8 cellular contexts compared by ENCODE assay signal in genomic region chr1:39105841-39106765, GRCh38.
A peak's percentile ranks its signal among the peaks of the same experiment; 100 is the strongest.
DNase-seq lines count a peak whose midpoint lies in the region; ATAC-seq and TF ChIP-seq lines count a peak whose summit lies in the region.

No MANE protein-coding gene starts in this region.

- H3K4me2 ChIP-seq in HCT116 (ENCODE audit: low read length) (peak overlapping the region; percentile 87), OCI-LY1 (ENCODE audit: low read length) (peak overlapping the region; percentile 74)

- TF ChIP-seq CTCF in HCT116 (IDR thresholded peaks at IDR 0.05 in 2 of 3, conservative IDR thresholded peaks at IDR 0.05 in 1 of 3; ENCODE audit: borderline replicate concordance in 1 of 3, insufficient read depth in 1 of 3, low read depth in 2 of 3, low read length in 2 of 3), result no peak
- no peak for TF ChIP-seq CTCF in OCI-LY1 (IDR thresholded peaks at IDR 0.05; ENCODE audit: low read length)
- no peak for TF ChIP-seq CTCF in prostate gland (IDR thresholded peaks at IDR 0.05)

- H3K27ac ChIP-seq in HCT116 (ENCODE audit: low read depth, low read length), result peak overlapping the region; percentile 84
- no peak overlapping the region for H3K27ac ChIP-seq in OCI-LY1 (ENCODE audit: low read depth, low read length, poor library complexity, severe bottlenecking)
- H3K27ac ChIP-seq in prostate gland, result peak overlapping the region; percentile 90 to 96

- H3K4me1 ChIP-seq in HCT116 (ENCODE audit: control insufficient read depth in 1 of 2, insufficient read depth in 2 of 2, low read length in 2 of 2), result peaks cover 38 to 61% of the 10 kb centered on the region in 2 experiments
- H3K4me1 ChIP-seq in OCI-LY1 (ENCODE audit: insufficient read depth, low read length, severe bottlenecking), result peaks cover 9% of the 10 kb centered on the region
- peaks cover 29% of the 10 kb centered on the region for H3K4me1 ChIP-seq in prostate gland (replicated peaks)

- H3K79me2 ChIP-seq in HCT116 (ENCODE audit: insufficient read depth, low read length) (peaks cover 46% of the 10 kb centered on the region), OCI-LY1 (ENCODE audit: insufficient read depth, low read length) (no peaks in the 10 kb centered on the region)

- no TSS peak for BruUV-seq in HCT116 (replicated peaks; lab: Mats Ljungman, UMichigan)

- ATAC-seq in HCT116, result peak; percentile 33
- peak; percentile 9 to 48 for ATAC-seq in activated naive CD4-positive, alpha-beta T cell treated with anti-CD3 and anti-CD28 coated beads, Interleukin-2, amount 50 U/mL, for 72 hours
- peak; percentile 38 to 63 for ATAC-seq in left cardiac atrium

- H3K9ac ChIP-seq in HCT116 (ENCODE audit: low read length) (peak overlapping the region; percentile 80), OCI-LY1 (ENCODE audit: low read length) (peak overlapping the region; percentile 5; the same call in 1 of the 2 replicates)

- POLR2A ChIA-PET in HCT116 (lab: Charles Lee), result interaction anchor here (0.6 kb wide), 1 partner anchor 89 kb away, joined by 4 read pairs; no protein-coding TSS in a partner anchor

- H3K9me3 ChIP-seq in HCT116 (ENCODE audit: control insufficient read depth in 1 of 2, insufficient read depth in 1 of 2, low read depth in 1 of 2, low read length in 2 of 2), result no peaks in the 10 kb centered on the region
- no peaks in the 10 kb centered on the region for H3K9me3 ChIP-seq in OCI-LY1 (ENCODE audit: low read length)
- no peaks in the 10 kb centered on the region for H3K9me3 ChIP-seq in prostate gland

- TF ChIP-seq RAD21 in HCT116 (IDR thresholded peaks at IDR 0.05; ENCODE audit: low read depth), result no peak

- intact Hi-C loops in HCT116 (cut with micrococcal nuclease), result no loop called here
- intact Hi-C loops in left cardiac atrium (cut with DNase I), result loop anchor here (2.0 to 10.0 kb wide), 2 partner anchors 85 to 149 kb away; no protein-coding TSS in a partner anchor
- intact Hi-C loops in prostate gland (cut with DNase I), result loop anchor here (10.0 kb wide), 1 partner anchor 279 kb away; no protein-coding TSS in a partner anchor

- H3K36me3 Mint-ChIP-seq in activated naive CD4-positive, alpha-beta T cell treated with anti-CD3 and anti-CD28 coated beads, Interleukin-2, amount 50 U/mL, for 72 hours, result no peaks in the 10 kb centered on the region

- H3F3A ChIP-seq in OCI-LY1 (ENCODE audit: insufficient read depth, low read length), result 0 out of 2 replicates have a peak, but pooled peaks cover 5% of the 10 kb centered on the region

- peak; percentile 66 for DNase-seq in ELR (ENCODE audit: low read depth)
- DNase-seq in HCT116 (ENCODE audit: low read depth, low spot score), result no peak
- peak in 1 of 2 donors; percentile 25 for DNase-seq in activated naive CD4-positive, alpha-beta T cell treated with anti-CD3 and anti-CD28 coated beads, Interleukin-2, amount 50 U/mL, for 72 hours (ENCODE audit: low spot score in 2 of 2)
- peak; percentile 67 for DNase-seq in left cardiac atrium
- DNase-seq in prostate gland (ENCODE audit: low spot score), result peak; percentile 35
- DNase-seq in NK-92 (lab: John Stamatoyannopoulos, UW; ENCODE audit: unreplicated experiment), result no peak
- no peak for DNase-seq in DMS79 treated with DMSO at 0.1 percent for 48 hours (lab: John Stamatoyannopoulos, UW)

- WGBS in prostate gland, result 1% methylated on average over 39 of the region's 39 CpGs

- H3K36me3 ChIP-seq in HCT116 (ENCODE audit: control insufficient read depth in 1 of 2, insufficient read depth in 2 of 2, low read length in 2 of 2) (no peaks in the 10 kb centered on the region), OCI-LY1 (ENCODE audit: insufficient read depth, low read length) (no peaks in the 10 kb centered on the region), prostate gland (no peaks in the 10 kb centered on the region)

- no peak for TF ChIP-seq POLR2A in HCT116 (IDR thresholded peaks at IDR 0.05; ENCODE audit: borderline replicate concordance, extremely low read depth, insufficient read depth, insufficient read length)
- peak; percentile 16 for TF ChIP-seq POLR2A in prostate gland (IDR thresholded peaks at IDR 0.05)

- no peaks in the 10 kb centered on the region for H3K9me2 ChIP-seq in HCT116 (ENCODE audit: insufficient read depth)
- H3K9me2 ChIP-seq in OCI-LY1 (ENCODE audit: low read depth, low read length), result no peaks in the 10 kb centered on the region

- H2AFZ ChIP-seq in HCT116 (ENCODE audit: low read depth, low read length, poor library complexity, severe bottlenecking) (no peak overlapping the region), OCI-LY1 (ENCODE audit: low read length) (no peak overlapping the region)

- H3K27ac Mint-ChIP-seq in activated naive CD4-positive, alpha-beta T cell treated with anti-CD3 and anti-CD28 coated beads, Interleukin-2, amount 50 U/mL, for 72 hours, result peak overlapping the region; percentile 17 to 84

- H4K20me1 ChIP-seq in HCT116 (ENCODE audit: insufficient read depth) (0 out of 2 replicates have a peak, but pooled peaks cover 6% of the 10 kb centered on the region), OCI-LY1 (ENCODE audit: insufficient read depth, low read length) (no peaks in the 10 kb centered on the region)

- no peaks in the 10 kb centered on the region for H3K27me3 ChIP-seq in HCT116 (ENCODE audit: insufficient read depth, low read length)
- H3K27me3 ChIP-seq in OCI-LY1 (ENCODE audit: insufficient read depth, low read length), result peaks cover 6% of the 10 kb centered on the region; the same call in 1 of the 2 replicates
- H3K27me3 ChIP-seq in prostate gland (replicated peaks; ENCODE audit: insufficient read depth), result no peaks in the 10 kb centered on the region

- CTCF ChIA-PET in HCT116 (lab: Charles Lee), result interaction anchor here (1.8 kb wide), 3 partner anchors 8 to 152 kb away, joined by 5 to 9 read pairs (median 6); no protein-coding TSS in a partner anchor

- H3K4me3 ChIP-seq in HCT116 (replicated peaks in 1 of 2; ENCODE audit: low read depth in 1 of 2, low read length in 2 of 2) (peak overlapping the region; percentile 72 to 78), OCI-LY1 (ENCODE audit: low read depth, low read length, poor library complexity, severe bottlenecking) (peak overlapping the region; percentile 58), prostate gland (peak overlapping the region; percentile 82 to 90)

- RAD21 ChIA-PET in HCT116 (lab: Charles Lee; ENCODE audit: low non-redundant PET in 1 of 2, low total read pairs in 2 of 2, uncharacterized antibody in 2 of 2, unreplicated experiment in 2 of 2), result interaction anchor here (0.6 to 1.4 kb wide), 3 partner anchors 85 to 152 kb away, joined by 3 read pairs; no protein-coding TSS in a partner anchor

- H3K9me3 Mint-ChIP-seq in activated naive CD4-positive, alpha-beta T cell treated with anti-CD3 and anti-CD28 coated beads, Interleukin-2, amount 50 U/mL, for 72 hours, result no peaks in the 10 kb centered on the region

TF ChIP-seq in HCT116, 20 proteins besides CTCF, POLR2A, EP300 and RAD21:
- TF ChIP-seq TCF7L2 (IDR thresholded peaks at IDR 0.05; ENCODE audit: borderline replicate concordance, extremely low read depth, insufficient read depth, insufficient read length) (peak; percentile 77), ZNF274 (IDR thresholded peaks at IDR 0.05; ENCODE audit: low read depth, low read length) (no peak), ATF3 (IDR thresholded peaks at IDR 0.05) (no peak), EGR1 (IDR thresholded peaks at IDR 0.05; ENCODE audit: low read depth) (no peak)

Comparison
In these comparisons a context has a peak if more than half of its experiments do, and no peak if none do; other contexts are left out.
1. DNase-seq: peak in ELR (single experiment), left cardiac atrium (single experiment) and prostate gland (single experiment); none in HCT116 (single experiment), NK-92 (single experiment) and DMS79 treated with DMSO at 0.1 percent for 48 hours (single experiment).
2. Peak in every context shown above with its lines, with median percentiles within 50 percentile points of each other: ATAC-seq and H3K4me3 ChIP-seq.